ENCODE assay signal across 18 cellular contexts in genomic region chr6:75220365-75220764, GRCh38.
"Had no signal": no experiment of that assay in that cellular context is flagged by ENCODE, and none has a peak within 500 bp of the region (broad histone marks: within the 10 kb centered on the region; RNA-seq: fewer than 3 reads in every experiment).

No MANE protein-coding gene starts in this region.

- H3K9me3 ChIP-seq: gastroesophageal sphincter, right atrium auricular region, SK-N-SH, tibial nerve had no signal

- H3K4me1 ChIP-seq: right atrium auricular region had no signal

- ATAC-seq: activated CD8-positive, alpha-beta T cell treated with anti-CD3 and anti-CD28 coated beads, Interleukin-2, amount 10 ng/mL, durations not matched to agents 7 days and 5 days; activated naive CD8-positive, alpha-beta T cell treated with anti-CD3 and anti-CD28 coated beads, Interleukin-2, amount 50 U/mL, for 24 hours; gastroesophageal sphincter; stimulated activated memory B cell treated with anti-CD40 and anti-IgM and Interleukin-4, amounts not matched to agents 10 μg/mL and 1 μg/mL and 100 μg/mL, for 72 hours had no signal

- H3K27ac ChIP-seq: epithelial cell of prostate, gastroesophageal sphincter, right atrium auricular region, tibial nerve had no signal

- H3K36me3 Mint-ChIP-seq: mesothelial cell of epicardium; stimulated activated memory B cell treated with anti-CD40 and anti-IgM and Interleukin-4, amounts not matched to agents 10 μg/mL and 1 μg/mL and 100 μg/mL, for 72 hours had no signal

- H3K4me2 ChIP-seq: SK-N-SH had no signal

- H3K4me3 Mint-ChIP-seq: activated CD8-positive, alpha-beta T cell treated with anti-CD3 and anti-CD28 coated beads, Interleukin-2, amount 10 ng/mL, durations not matched to agents 7 days and 5 days; activated naive CD8-positive, alpha-beta T cell treated with anti-CD3 and anti-CD28 coated beads, Interleukin-2, amount 50 U/mL, for 24 hours; activated T-helper 1 cell treated with anti-CD3 and anti-CD28 coated beads, Interleukin-12 subunit alpha, Interleukin-12 subunit beta, Interleukin-2, Interleukin-4 antibody, amounts not matched to agents 30 ng/mL and 10 ng/mL and 1 ng/mL, durations not matched to agents 14 hours and 24 hours and 36 hours; mesothelial cell of epicardium; stimulated activated memory B cell treated with anti-CD40 and anti-IgM and Interleukin-4, amounts not matched to agents 10 μg/mL and 1 μg/mL and 100 μg/mL, for 72 hours had no signal

- H3K9me2 ChIP-seq: SK-N-SH had no signal

- H3K36me3 ChIP-seq: gastroesophageal sphincter, right atrium auricular region, tibial nerve had no signal

- H3K4me3 ChIP-seq: gastroesophageal sphincter, right atrium auricular region, tibial nerve had no signal

- DNase-seq: activated CD4-positive, alpha-beta T cell treated with anti-CD3 and anti-CD28 coated beads for 48 hours; activated CD8-positive, alpha-beta memory T cell treated with anti-CD3 and anti-CD28 coated beads, Interleukin-2, amount 50 U/mL, for 48 hours; activated CD8-positive, alpha-beta T cell treated with anti-CD3 and anti-CD28 coated beads, Interleukin-2, amount 10 ng/mL, durations not matched to agents 7 days and 5 days; activated naive CD4-positive, alpha-beta T cell; activated naive CD8-positive, alpha-beta T cell treated with anti-CD3 and anti-CD28 coated beads, Interleukin-2, amount 50 U/mL, for 24 hours; caudate nucleus; cortex of kidney; effector memory CD4-positive, alpha-beta T cell; SK-N-SH; T-helper 1 cell had no signal

- H3K27ac Mint-ChIP-seq: activated CD8-positive, alpha-beta T cell treated with anti-CD3 and anti-CD28 coated beads, Interleukin-2, amount 10 ng/mL, durations not matched to agents 7 days and 5 days; activated naive CD8-positive, alpha-beta T cell treated with anti-CD3 and anti-CD28 coated beads, Interleukin-2, amount 50 U/mL, for 24 hours; activated T-helper 1 cell treated with anti-CD3 and anti-CD28 coated beads, Interleukin-12 subunit alpha, Interleukin-12 subunit beta, Interleukin-2, Interleukin-4 antibody, amounts not matched to agents 30 ng/mL and 10 ng/mL and 1 ng/mL, durations not matched to agents 14 hours and 24 hours and 36 hours; mesothelial cell of epicardium; stimulated activated memory B cell treated with anti-CD40 and anti-IgM and Interleukin-4, amounts not matched to agents 10 μg/mL and 1 μg/mL and 100 μg/mL, for 72 hours had no signal

- H3K9me3 Mint-ChIP-seq: activated naive CD8-positive, alpha-beta T cell treated with anti-CD3 and anti-CD28 coated beads, Interleukin-2, amount 50 U/mL, for 24 hours; activated T-helper 1 cell treated with anti-CD3 and anti-CD28 coated beads, Interleukin-12 subunit alpha, Interleukin-12 subunit beta, Interleukin-2, Interleukin-4 antibody, amounts not matched to agents 30 ng/mL and 10 ng/mL and 1 ng/mL, durations not matched to agents 14 hours and 24 hours and 36 hours; mesothelial cell of epicardium; stimulated activated memory B cell treated with anti-CD40 and anti-IgM and Interleukin-4, amounts not matched to agents 10 μg/mL and 1 μg/mL and 100 μg/mL, for 72 hours had no signal

- H3K9ac ChIP-seq: SK-N-SH had no signal

- FAIRE-seq: astrocyte had no signal

- H3K27me3 ChIP-seq: gastroesophageal sphincter, right atrium auricular region, tibial nerve had no signal
